In the genomic region with DNA sequence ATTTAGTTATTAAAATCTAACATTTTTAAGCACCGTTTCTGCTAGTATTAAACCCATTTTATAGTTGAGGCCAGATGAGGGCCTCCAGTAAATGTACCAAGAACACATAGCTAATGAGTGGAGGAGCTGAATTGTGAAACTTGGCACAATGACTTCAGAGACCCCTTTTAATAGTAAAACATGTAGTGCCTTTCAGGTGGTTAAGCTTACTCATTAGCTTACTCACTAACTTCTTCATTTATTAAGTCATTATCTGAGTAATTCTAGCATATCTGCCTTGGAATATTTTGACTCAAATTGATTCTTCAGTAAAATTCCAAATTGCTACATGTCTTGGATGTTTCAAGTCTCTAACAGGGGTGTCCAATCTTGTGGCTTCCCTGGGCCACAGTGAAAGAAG, we compare ENCODE assay signal across 28 cellular contexts.
"Had no signal": no experiment of that assay in that cellular context is flagged by ENCODE, and none has a peak within 500 bp of the region (broad histone marks: within the 10 kb centered on the region; RNA-seq: fewer than 3 reads in every experiment).

No MANE protein-coding gene starts in this region.

- H3K27ac ChIP-seq: foreskin keratinocyte, heart right ventricle, neutrophil, parathyroid adenoma, psoas muscle, right atrium auricular region, stomach, thyroid gland, upper lobe of right lung had no signal

- H3K36me3 ChIP-seq: heart right ventricle, neutrophil, right atrium auricular region, stomach, thyroid gland, upper lobe of right lung had no signal

- DNase-seq: activated CD4-positive, alpha-beta T cell treated with anti-CD3 and anti-CD28 coated beads, Interleukin-2, amount 50 U/mL, for 1 hour; activated CD8-positive, alpha-beta memory T cell treated with anti-CD3 and anti-CD28 coated beads, Interleukin-2, amount 10 ng/mL, durations not matched to agents 7 days and 5 days; activated CD8-positive, alpha-beta T cell treated with anti-CD3 and anti-CD28 coated beads for 36 hours; activated naive CD4-positive, alpha-beta T cell treated with Interleukin-2 at 50 U/mL for 16 hours; activated T-cell treated with anti-CD3 and anti-CD28 coated beads, Interleukin-2, amount 50 U/mL, for 48 hours; aorta; cortex of kidney; effector memory CD8-positive, alpha-beta T cell; foreskin keratinocyte; heart right ventricle; left cardiac atrium; left ventricle myocardium superior; mucosa of descending colon; nephron progenitor cell; psoas muscle; stimulated activated CD4-positive, alpha-beta T cell treated with anti-CD3 and anti-CD28 coated beads, Interleukin-15, amount 100 ng/mL, for 24 hours; stimulated activated CD4-positive, alpha-beta T cell treated with anti-CD3 and anti-CD28 coated beads, Interleukin-2, amount 100 ng/mL, for 24 hours; stimulated activated naive B cell treated with anti-CD40 and anti-IgM and Interleukin-4, amounts not matched to agents 10 μg/mL and 1 μg/mL and 100 μg/mL, for 72 hours; stomach; T-helper 2 cell; thyroid gland; upper lobe of right lung had no signal

- H3K4me1 ChIP-seq: foreskin keratinocyte, heart right ventricle, parathyroid adenoma, psoas muscle, right atrium auricular region, stomach, thyroid gland, upper lobe of right lung had no signal

- H2AFZ ChIP-seq: parathyroid adenoma had no signal

- H3K27me3 ChIP-seq: foreskin keratinocyte, heart right ventricle, neutrophil, right atrium auricular region, stomach, thyroid gland, upper lobe of right lung had no signal

- H3K9ac ChIP-seq: parathyroid adenoma had no signal

- H3K79me2 ChIP-seq: parathyroid adenoma had no signal

- H3K4me2 ChIP-seq: smooth muscle cell had no signal

- ATAC-seq: activated CD8-positive, alpha-beta memory T cell treated with anti-CD3 and anti-CD28 coated beads, Interleukin-2, amount 10 ng/mL, durations not matched to agents 7 days and 5 days; activated CD8-positive, alpha-beta T cell treated with anti-CD3 and anti-CD28 coated beads for 36 hours; effector memory CD8-positive, alpha-beta T cell; esophagus mucosa; foreskin keratinocyte; heart right ventricle; left ventricle myocardium superior; mucosa of descending colon; psoas muscle; stimulated activated naive B cell treated with anti-CD40 and anti-IgM and Interleukin-4, amounts not matched to agents 10 μg/mL and 1 μg/mL and 100 μg/mL, for 72 hours; upper lobe of right lung; WTC11 had no signal

- H3K9me3 ChIP-seq: mucosa of descending colon, neutrophil, psoas muscle, right atrium auricular region, stomach, thyroid gland, upper lobe of right lung had no signal

- H3K4me3 ChIP-seq: heart right ventricle, mucosa of descending colon, psoas muscle, right atrium auricular region, smooth muscle cell, stomach, thyroid gland, upper lobe of right lung had no signal
